In genomic region chr17:46027326-46028325, GRCh38 we compare ENCODE assay signal across 14 cellular contexts. TPM values are rescaled to one million over a fixed set of nuclear protein-coding genes. Genes with fewer than 3 reads are reported as not detected.
DNase-seq lines count a peak whose midpoint lies in the region; ATAC-seq and TF ChIP-seq lines count a peak whose summit lies in the region.
"Had no signal": no experiment of that assay in that cellular context is flagged by ENCODE, and none has a peak within 500 bp of the region (broad histone marks: within the 10 kb centered on the region; RNA-seq: fewer than 3 reads in every experiment).

No MANE protein-coding gene starts in this region.

- H3K9ac ChIP-seq in H9 (ENCODE audit: extremely low read depth, insufficient read length, low read length) (no peak overlapping the region), SK-N-SH (no peak overlapping the region), trophoblast cell (ENCODE audit: low read length) (no peak overlapping the region)

- H3K27me3 Mint-ChIP-seq in CD14-positive monocyte (ENCODE audit: low read depth in 3 of 3), result peaks cover 0 to 2% (median 1%) of the 10 kb centered on the region in 3 donors
- no peaks in the 10 kb centered on the region; the same call in 1 of the 2 replicates for H3K27me3 Mint-ChIP-seq in H9 (ENCODE audit: low read depth)
- no peaks in the 10 kb centered on the region for H3K27me3 Mint-ChIP-seq in activated T-helper 2 cell treated with anti-CD3 and anti-CD28 coated beads, Interferon-gamma antibody, Interleukin-2, Interleukin-4, amounts not matched to agents 10 μg/mL and 5 μg/mL and 100 μg/mL, durations not matched to agents 14 hours and 24 hours and 36 hours (ENCODE audit: low read depth)
- H3K27me3 Mint-ChIP-seq: type B pancreatic cell had no signal

- CTCF ChIA-PET in SK-N-SH (lab: Yijun Ruan, JAX), result interaction anchor here (0.8 to 6.9 kb wide), 8 partner anchors 8 to 814 kb away, joined by 3 to 50 read pairs (median 4); partner anchors contain the start of gene KANSL1

- H2BK120ac ChIP-seq in H9 (ENCODE audit: low read depth, low read length, poor library complexity, severe bottlenecking) (no peak overlapping the region), trophoblast cell (ENCODE audit: insufficient read depth, low read length, poor library complexity) (no peak overlapping the region)

- TF ChIP-seq CTCF in CD14-positive monocyte (IDR thresholded peaks at IDR 0.05), result no peak
- TF ChIP-seq CTCF in H9 (conservative IDR thresholded peaks at IDR 0.05), result no peak
- TF ChIP-seq CTCF in lower lobe of right lung (IDR thresholded peaks at IDR 0.05), result no peak
- no peak for TF ChIP-seq CTCF in SK-N-SH (IDR thresholded peaks at IDR 0.05)

- H4K5ac ChIP-seq in H9 (ENCODE audit: insufficient read length, low read depth, low read length), result no peak overlapping the region

- POLR2A ChIA-PET in SK-N-SH (lab: Yijun Ruan, JAX), result interaction anchor here (0.5 to 2.1 kb wide), 3 partner anchors 10 to 166 kb away, joined by 3 to 6 read pairs (median 4); partner anchors contain the start of gene KANSL1

- H3K27ac Mint-ChIP-seq in CD14-positive monocyte (peak overlapping the region; percentile 31 to 87 (median 68)), H9 (peak overlapping the region; percentile 66 to 86 (median 85))
- peak overlapping the region; percentile 51 for H3K27ac Mint-ChIP-seq in activated T-helper 2 cell treated with anti-CD3 and anti-CD28 coated beads, Interferon-gamma antibody, Interleukin-2, Interleukin-4, amounts not matched to agents 10 μg/mL and 5 μg/mL and 100 μg/mL, durations not matched to agents 14 hours and 24 hours and 36 hours
- H3K27ac Mint-ChIP-seq: type B pancreatic cell had no signal

- H4K20me1 ChIP-seq in H9 (ENCODE audit: control insufficient read depth, insufficient read depth, insufficient read length), result no peaks in the 10 kb centered on the region
- peaks cover 4% of the 10 kb centered on the region for H4K20me1 ChIP-seq in SK-N-SH (ENCODE audit: insufficient read depth)

- no peaks in the 10 kb centered on the region for H3K9me3 Mint-ChIP-seq in CD14-positive monocyte
- no peaks in the 10 kb centered on the region for H3K9me3 Mint-ChIP-seq in H9
- no peaks in the 10 kb centered on the region for H3K9me3 Mint-ChIP-seq in activated T-helper 2 cell treated with anti-CD3 and anti-CD28 coated beads, Interferon-gamma antibody, Interleukin-2, Interleukin-4, amounts not matched to agents 10 μg/mL and 5 μg/mL and 100 μg/mL, durations not matched to agents 14 hours and 24 hours and 36 hours
- H3K9me3 Mint-ChIP-seq: type B pancreatic cell had no signal

- no peak overlapping the region for H4K91ac ChIP-seq in H9 (ENCODE audit: insufficient read length, low read depth, low read length)
- H4K91ac ChIP-seq in trophoblast cell (ENCODE audit: low read depth, low read length), result no peak overlapping the region

- H3K23ac ChIP-seq in H9 (ENCODE audit: insufficient read length, low read depth, low read length) (no peak overlapping the region), trophoblast cell (ENCODE audit: low read length) (no peak overlapping the region)

- H3K27me3 ChIP-seq in H9 (ENCODE audit: insufficient read depth, low read length) (no peaks in the 10 kb centered on the region), lower lobe of right lung (ENCODE audit: low read depth) (no peaks in the 10 kb centered on the region), SK-N-SH (ENCODE audit: insufficient read depth) (no peaks in the 10 kb centered on the region), trophoblast cell (ENCODE audit: insufficient read depth, low read length) (no peaks in the 10 kb centered on the region)

- no peak for TF ChIP-seq EP300 in SK-N-SH (IDR thresholded peaks at IDR 0.05; ENCODE audit: borderline replicate concordance in 1 of 2, low read depth in 1 of 2, low read length in 1 of 2)

- H2BK5ac ChIP-seq in H9 (ENCODE audit: insufficient read length, low read length) (no peak overlapping the region), trophoblast cell (ENCODE audit: low read depth, low read length, poor library complexity) (no peak overlapping the region)

- H3F3A ChIP-seq in SK-N-SH (replicated peaks; ENCODE audit: insufficient read depth), result peaks cover 11% of the 10 kb centered on the region

- no peak overlapping the region for H3K4me3 Mint-ChIP-seq in CD14-positive monocyte
- peak overlapping the region in 1 of 2 experiments; percentile 57; a peak in 1 of 5 replicates for H3K4me3 Mint-ChIP-seq in H9
- no peak overlapping the region for H3K4me3 Mint-ChIP-seq in activated T-helper 2 cell treated with anti-CD3 and anti-CD28 coated beads, Interferon-gamma antibody, Interleukin-2, Interleukin-4, amounts not matched to agents 10 μg/mL and 5 μg/mL and 100 μg/mL, durations not matched to agents 14 hours and 24 hours and 36 hours (ENCODE audit: low read depth)
- H3K4me3 Mint-ChIP-seq: type B pancreatic cell had no signal

- H3K36me3 ChIP-seq in lower lobe of right lung (peaks cover 60% of the 10 kb centered on the region), SK-N-SH (replicated peaks in 1 of 2; ENCODE audit: control insufficient read depth in 1 of 2, insufficient read depth in 2 of 2, low read length in 1 of 2) (peaks cover 47 to 86% of the 10 kb centered on the region in 2 experiments), trophoblast cell (ENCODE audit: control insufficient read depth in 1 of 2, insufficient read depth in 2 of 2, low read length in 2 of 2) (peaks cover 52 to 74% of the 10 kb centered on the region in 2 experiments)

- no peak for ATAC-seq in lower lobe of right lung

- H2AFZ ChIP-seq in H9 (ENCODE audit: low read length) (no peak overlapping the region), SK-N-SH (ENCODE audit: low read depth) (no peak overlapping the region), trophoblast cell (ENCODE audit: insufficient read depth, low read length, poor library complexity) (no peak overlapping the region)

- H3K79me2 ChIP-seq in H9 (ENCODE audit: insufficient read depth, low read length), result no peaks in the 10 kb centered on the region
- H3K79me2 ChIP-seq in SK-N-SH (ENCODE audit: insufficient read depth), result no peaks in the 10 kb centered on the region
- no peaks in the 10 kb centered on the region for H3K79me2 ChIP-seq in trophoblast cell (ENCODE audit: control insufficient read depth, insufficient read depth, low read length, poor library complexity)

- H3K56ac ChIP-seq in H9 (ENCODE audit: insufficient read length, low read depth, low read length), result no peak overlapping the region

- no peak overlapping the region for H2BK15ac ChIP-seq in H9 (ENCODE audit: low read depth, low read length)

- no CpG with 5 or more reads among the region's 11 CpGs for WGBS in H9 (ENCODE audit: extremely low coverage, insufficient read length, low lambda C conversion rate)
- 87% methylated on average over 11 of the region's 11 CpGs for WGBS in SK-N-SH (ENCODE audit: low lambda C conversion rate)
- WGBS in trophoblast cell (ENCODE audit: extremely low coverage, insufficient coverage, insufficient read length), result no CpG with 5 or more reads among the region's 11 CpGs

- H3K79me1 ChIP-seq in H9 (ENCODE audit: insufficient read depth, low read depth, low read length, poor library complexity, severe bottlenecking), result no peaks in the 10 kb centered on the region
- H3K79me1 ChIP-seq in trophoblast cell (ENCODE audit: low read length), result no peaks in the 10 kb centered on the region

- TF ChIP-seq RAD21 in SK-N-SH (IDR thresholded peaks at IDR 0.05; ENCODE audit: low read length), result no peak

- H2BK12ac ChIP-seq in H9 (ENCODE audit: insufficient read length, low read depth, low read length) (no peak overlapping the region), trophoblast cell (ENCODE audit: low read length) (no peak overlapping the region)

- H3K23me2 ChIP-seq in H9 (ENCODE audit: insufficient read length, low read depth, low read length, poor library complexity, severe bottlenecking), result no peaks in the 10 kb centered on the region

- H3T11ph ChIP-seq in H9 (ENCODE audit: low read length), result no peak overlapping the region

- no peak overlapping the region for H3K4ac ChIP-seq in H9 (ENCODE audit: low read depth, low read length)
- H3K4ac ChIP-seq in trophoblast cell (ENCODE audit: low read depth, low read length), result no peak overlapping the region

- H3K9me2 ChIP-seq in SK-N-SH, result no peaks in the 10 kb centered on the region

- no peak overlapping the region for H3K27ac ChIP-seq in H9 (ENCODE audit: insufficient read length, low read depth, low read length)
- peak overlapping the region; percentile 46 for H3K27ac ChIP-seq in lower lobe of right lung
- H3K27ac ChIP-seq in SK-N-SH (ENCODE audit: low read depth in 2 of 2, low read length in 1 of 2), result peak overlapping the region in 1 of 2 experiments; percentile 20; a peak in 1 of 4 replicates
- no peak overlapping the region for H3K27ac ChIP-seq in trophoblast cell (ENCODE audit: low read depth, low read length)

- H3K4me2 ChIP-seq in H9 (ENCODE audit: insufficient read depth, insufficient read length, low read length) (no peak overlapping the region), SK-N-SH (no peak overlapping the region), trophoblast cell (ENCODE audit: low read length) (no peak overlapping the region)

- no peak overlapping the region for H2BK20ac ChIP-seq in H9 (ENCODE audit: low read depth, low read length, poor library complexity, severe bottlenecking)

- H4K8ac ChIP-seq in H9 (replicated peaks; ENCODE audit: insufficient read length, low read depth, low read length), result no peak overlapping the region
- H4K8ac ChIP-seq in trophoblast cell (ENCODE audit: low read depth, low read length), result no peak overlapping the region

- H3K36me3 Mint-ChIP-seq in CD14-positive monocyte, result peaks cover 51 to 74% of the 10 kb centered on the region in 2 donors
- peaks cover 20 to 60% (median 53%) of the 10 kb centered on the region in 3 experiments; a peak in 6 of 7 replicates for H3K36me3 Mint-ChIP-seq in H9 (ENCODE audit: insufficient read depth in 1 of 3, low read depth in 3 of 3)
- peaks cover 44% of the 10 kb centered on the region for H3K36me3 Mint-ChIP-seq in activated T-helper 2 cell treated with anti-CD3 and anti-CD28 coated beads, Interferon-gamma antibody, Interleukin-2, Interleukin-4, amounts not matched to agents 10 μg/mL and 5 μg/mL and 100 μg/mL, durations not matched to agents 14 hours and 24 hours and 36 hours (ENCODE audit: low read depth)

- H3K4me1 ChIP-seq in H9 (ENCODE audit: insufficient read depth, low read length) (peaks cover 2% of the 10 kb centered on the region; the same call in 1 of the 2 replicates), lower lobe of right lung (peaks cover 9% of the 10 kb centered on the region), SK-N-SH (ENCODE audit: control insufficient read depth in 1 of 2, insufficient read depth in 2 of 2, low read depth in 1 of 2, low read length in 1 of 2) (peaks cover 0 to 14% of the 10 kb centered on the region in 2 experiments; a peak in 1 of 4 replicates), trophoblast cell (ENCODE audit: control insufficient read depth in 1 of 2, insufficient read depth in 2 of 2, low read length in 2 of 2) (no peaks in the 10 kb centered on the region)

- H3K14ac ChIP-seq in H9 (ENCODE audit: insufficient read depth, low read length) (no peak overlapping the region; the same call in 1 of the 2 replicates), trophoblast cell (ENCODE audit: low read length) (no peak overlapping the region)

- H4K12ac ChIP-seq in trophoblast cell (ENCODE audit: low read depth, low read length), result no peak overlapping the region

- DNase-seq in CD14-positive monocyte (ENCODE audit: low spot score) (no peak), H9 (no peak), lower lobe of right lung (no peak), SK-N-SH (no peak), trophoblast cell (no peak), NOMO-1 treated with dmso at 0.1 percent for 144 hours (lab: John Stamatoyannopoulos, UW; ENCODE audit: unreplicated experiment) (no peak), germinal center (ENCODE audit: low spot score) (no peak)
- no peak for DNase-seq in activated T-helper 2 cell treated with anti-CD3 and anti-CD28 coated beads, Interferon-gamma antibody, Interleukin-2, Interleukin-4, amounts not matched to agents 10 μg/mL and 5 μg/mL and 100 μg/mL, durations not matched to agents 14 hours and 24 hours and 36 hours (ENCODE audit: low spot score)
- DNase-seq: DMS153, NCI-H774 had no signal

- no peak overlapping the region for H3K18ac ChIP-seq in H9 (ENCODE audit: insufficient read length, low read depth, low read length)
- no peak overlapping the region for H3K18ac ChIP-seq in trophoblast cell (ENCODE audit: low read length)

- no peak overlapping the region for H2AK5ac ChIP-seq in H9 (ENCODE audit: insufficient read length, low read length)
- H2AK5ac ChIP-seq in trophoblast cell (ENCODE audit: low read length), result no peak overlapping the region

- H3K9me3 ChIP-seq in H9 (ENCODE audit: control insufficient read depth, low read depth, low read length) (no peaks in the 10 kb centered on the region), lower lobe of right lung (no peaks in the 10 kb centered on the region), SK-N-SH (no peaks in the 10 kb centered on the region), trophoblast cell (ENCODE audit: insufficient read depth, low read depth, low read length) (peaks cover 2% of the 10 kb centered on the region)

- intact Hi-C loops in CD14-positive monocyte (cut with micrococcal nuclease) (no loop called here), lower lobe of right lung (cut with DNase I) (no loop called here)
- intact Hi-C loops in activated T-helper 2 cell treated with anti-CD3 and anti-CD28 coated beads, Interferon-gamma antibody, Interleukin-2, Interleukin-4, amounts not matched to agents 10 μg/mL and 5 μg/mL and 100 μg/mL, durations not matched to agents 14 hours and 24 hours and 36 hours (cut with micrococcal nuclease), result no loop called here

- H3K4me1 Mint-ChIP-seq in CD14-positive monocyte (peaks cover 38% of the 10 kb centered on the region), H9 (peaks cover 34 to 43% of the 10 kb centered on the region in 2 experiments)
- H3K4me1 Mint-ChIP-seq in activated T-helper 2 cell treated with anti-CD3 and anti-CD28 coated beads, Interferon-gamma antibody, Interleukin-2, Interleukin-4, amounts not matched to agents 10 μg/mL and 5 μg/mL and 100 μg/mL, durations not matched to agents 14 hours and 24 hours and 36 hours (ENCODE audit: low read depth), result peaks cover 7% of the 10 kb centered on the region

- H3K4me3 ChIP-seq in lower lobe of right lung (no peak overlapping the region), SK-N-SH (ENCODE audit: low read depth in 2 of 2, low read length in 1 of 2) (no peak overlapping the region), trophoblast cell (ENCODE audit: low read depth, low read length) (no peak overlapping the region)

RNA-seq across cellular contexts. Expression of gene STH, which starts 28.6 kb away (rescaled TPM):
- polyA plus RNA-seq in CD14-positive monocyte (not detected), SK-N-SH (2012; rRNA removed) (not detected in 2 replicates)
- total RNA-seq in H9 (2021) (not detected in 2 replicates), lower lobe of right lung (not detected)
- not detected in 2 replicates for total RNA-seq in activated T-helper 2 cell treated with anti-CD3 and anti-CD28 coated beads, Interferon-gamma antibody, Interleukin-2, Interleukin-4, amounts not matched to agents 10 μg/mL and 5 μg/mL and 100 μg/mL, durations not matched to agents 14 hours and 24 hours and 36 hours
- polyA plus RNA-seq in SK-N-SH (2012; cell fraction: cytosol; rRNA removed), result not detected in 2 replicates
- not detected in 2 replicates for polyA plus RNA-seq in SK-N-SH (2012; cell fraction: nucleus; rRNA removed)
- not detected in 2 replicates for polyA plus RNA-seq in trophoblast cell (2013)
- total RNA-seq: endothelial cell of umbilical vein, MCF 10A, omental fat pad had no signal
- polyA plus RNA-seq: endothelial cell of umbilical vein had no signal
